ENCODE assay signal across 33 cellular contexts in the genomic region with DNA sequence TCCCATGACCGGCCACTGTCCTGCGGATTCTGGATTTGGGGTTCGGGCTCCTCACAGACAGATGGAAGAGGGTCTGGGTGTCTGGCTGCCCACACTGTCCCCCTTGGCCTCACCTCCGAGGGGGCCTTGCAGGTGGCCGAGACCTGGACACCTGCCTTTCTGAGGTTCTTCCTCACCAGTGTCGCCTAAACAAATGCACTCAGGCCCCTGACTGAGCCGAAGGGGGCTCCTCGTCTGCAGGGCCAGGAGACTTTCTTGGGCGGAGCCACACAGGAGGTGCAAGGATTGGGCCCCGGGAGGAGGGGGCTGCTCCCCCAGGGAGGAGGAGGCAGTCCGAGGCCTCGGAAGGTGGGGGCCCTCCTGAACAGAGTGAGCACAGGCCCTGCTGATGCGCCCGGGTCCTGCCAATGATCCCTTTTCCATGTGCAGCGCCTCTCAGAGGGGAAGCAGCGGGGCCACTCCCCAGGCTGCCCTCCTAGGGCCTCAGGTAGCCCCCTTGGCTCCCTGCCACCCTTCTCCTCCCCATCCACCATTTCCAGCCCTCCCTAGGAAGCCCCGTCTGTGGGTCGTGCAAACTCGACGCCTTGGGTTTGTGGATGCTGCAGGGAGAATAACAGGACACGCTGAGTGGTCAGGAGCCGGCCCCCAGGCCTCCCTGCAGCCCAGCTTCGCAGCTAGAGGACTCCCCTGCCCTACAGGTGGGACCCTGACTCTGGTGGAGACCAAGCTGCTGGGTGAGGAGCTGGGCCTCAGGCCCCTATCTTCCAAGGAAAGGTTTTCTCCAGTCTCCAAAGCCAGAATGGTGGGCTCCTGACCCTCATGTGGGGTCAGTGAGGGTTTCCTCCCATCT.
"Had no signal": no experiment of that assay in that cellular context is flagged by ENCODE, and none has a peak within 500 bp of the region (broad histone marks: within the 10 kb centered on the region; RNA-seq: fewer than 3 reads in every experiment).

No MANE protein-coding gene starts in this region.

- FAIRE-seq: astrocyte, TTC549 had no signal

- H3K36me3 ChIP-seq: adrenal gland, brain microvascular endothelial cell, breast epithelium had no signal

- H3K27ac ChIP-seq: adrenal gland, body of pancreas, brain microvascular endothelial cell, breast epithelium, VCaP had no signal

- H3K27me3 ChIP-seq: adrenal gland, body of pancreas, brain microvascular endothelial cell, breast epithelium had no signal

- H3K9me3 ChIP-seq: adrenal gland, body of pancreas, breast epithelium had no signal

- DNase-seq: activated B cell treated with CpG ODN at 0.5 μM for 24 hours; activated CD4-positive, alpha-beta memory T cell treated with anti-CD3 and anti-CD28 coated beads for 36 hours; activated CD4-positive, alpha-beta T cell treated with anti-CD3 and anti-CD28 coated beads for 4 hours; activated CD4-positive, alpha-beta T cell treated with anti-CD3 and anti-CD28 coated beads, Interleukin-2, amount 10 ng/mL, durations not matched to agents 24 days and 14 days; activated CD4-positive, alpha-beta T cell treated with anti-CD3 and anti-CD28 coated beads, Interleukin-2, amount 50 U/mL, for 1 hour; activated CD4-positive, alpha-beta T cell treated with anti-CD3 and anti-CD28 coated beads, Interleukin-2, amount 50 U/mL, for 4 hours; activated CD4-positive, CD25-positive, alpha-beta regulatory T cell treated with anti-CD3 and anti-CD28 coated beads, Interleukin-2, amount 50 U/mL, for 72 hours; activated CD8-positive, alpha-beta memory T cell treated with anti-CD3 and anti-CD28 coated beads, Interleukin-2, amount 50 U/mL, for 4 hours; activated CD8-positive, alpha-beta T cell treated with anti-CD3 and anti-CD28 coated beads for 36 hours; activated effector memory CD4-positive, alpha-beta T cell treated with anti-CD3 and anti-CD28 coated beads, Interleukin-2, amount 50 U/mL, for 16 hours; activated gamma-delta T cell treated with Interleukin-2 at 50 U/mL for 16 hours; activated naive CD4-positive, alpha-beta T cell; activated naive CD4-positive, alpha-beta T cell treated with anti-CD3 and anti-CD28 coated beads for 36 hours; activated naive CD4-positive, alpha-beta T cell treated with anti-CD3 and anti-CD28 coated beads, Interleukin-2, amount 50 U/mL, for 16 hours; activated naive CD8-positive, alpha-beta T cell treated with anti-CD3 and anti-CD28 coated beads for 36 hours; activated T-cell treated with anti-CD3 and anti-CD28 coated beads for 4 hours; activated T-cell treated with anti-CD3 and anti-CD28 coated beads, Interleukin-2, amount 50 U/mL, for 1 hour; activated T-cell treated with anti-CD3 and anti-CD28 coated beads, Interleukin-2, amount 50 U/mL, for 4 hours; activated T-cell treated with anti-CD3 and anti-CD28 coated beads, Interleukin-2, amount 50 U/mL, for 72 hours; adrenal gland; amniotic stem cell; body of pancreas; brain microvascular endothelial cell; central memory CD4-positive, alpha-beta T cell; T-helper 1 cell; T-helper 2 cell; T-helper 9 cell had no signal

- ATAC-seq: activated CD8-positive, alpha-beta T cell treated with anti-CD3 and anti-CD28 coated beads for 36 hours; activated naive CD4-positive, alpha-beta T cell treated with anti-CD3 and anti-CD28 coated beads, Interleukin-2, amount 50 U/mL, for 72 hours; activated T-cell treated with anti-CD3 and anti-CD28 coated beads, Interleukin-2, amount 50 U/mL, for 4 hours; activated T-cell treated with anti-CD3 and anti-CD28 coated beads, Interleukin-2, amount 50 U/mL, for 72 hours; activated T-helper 17 cell treated with anti-CD3 and anti-CD28 coated beads, Interleukin-2, amount 50 U/mL, for 72 hours; body of pancreas had no signal

- H3K4me3 ChIP-seq: adrenal gland, body of pancreas, breast epithelium had no signal

- H3K4me1 ChIP-seq: adrenal gland, body of pancreas, breast epithelium had no signal
